In the genomic region with DNA sequence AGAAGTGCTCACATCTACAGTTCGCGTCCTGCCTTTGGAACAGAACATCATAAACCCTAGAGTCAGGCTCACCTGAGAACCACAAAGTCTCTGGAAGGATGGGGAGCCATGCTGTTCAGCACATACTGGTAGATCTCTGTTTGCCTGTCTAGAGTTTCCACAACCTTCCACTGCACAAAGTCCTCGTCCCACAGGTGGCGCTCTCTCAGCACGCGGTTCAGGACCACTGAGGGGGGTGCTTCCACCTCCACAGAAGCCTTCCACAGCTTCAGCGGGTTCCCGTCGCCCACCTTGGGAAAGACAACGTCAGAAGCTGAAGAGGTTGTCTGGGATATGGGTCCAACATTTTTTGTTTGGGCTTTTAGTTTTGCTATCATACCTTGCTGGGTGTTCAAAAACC, we compare ENCODE assay signal across 1 cellular context.
TF ChIP-seq lines count a peak whose summit lies in the region.

No MANE protein-coding gene starts in this region.

TF ChIP-seq in GM12878, 131 proteins besides CTCF, POLR2A, EP300 and RAD21 (continues in another document):
- TF ChIP-seq IKZF1 (conservative IDR thresholded peaks at IDR 0.05) (0 out of 2 replicates have a peak, but pooled peaks have one; percentile 41), JUND (IDR thresholded peaks at IDR 0.05; ENCODE audit: low read depth, low read length) (no peak), BACH1 (IDR thresholded peaks at IDR 0.05; ENCODE audit: borderline replicate concordance) (no peak; the same call in 1 of the 2 replicates), MXI1 (IDR thresholded peaks at IDR 0.05; ENCODE audit: low read depth, low read length) (no peak), ZNF24 (IDR thresholded peaks at IDR 0.05) (no peak), NRF1 (conservative IDR thresholded peaks at IDR 0.05; ENCODE audit: low read depth, low read length) (no peak), ZBTB40 (IDR thresholded peaks at IDR 0.05; ENCODE audit: borderline replicate concordance) (no peak), NFYA (IDR thresholded peaks at IDR 0.05; ENCODE audit: borderline replicate concordance, low read depth, low read length) (no peak), NBN (IDR thresholded peaks at IDR 0.05) (peak; percentile 48; the same call in 1 of the 2 replicates), RFX5 (IDR thresholded peaks at IDR 0.05; ENCODE audit: low read depth, low read length) (no peak), EZH2 (IDR thresholded peaks at IDR 0.05; ENCODE audit: borderline replicate concordance, control insufficient read depth, low read depth, low read length) (no peak), PML (IDR thresholded peaks at IDR 0.05; ENCODE audit: low read length) (no peak), TCF7 (IDR thresholded peaks at IDR 0.05; ENCODE audit: borderline replicate concordance) (no peak), ATF7 (IDR thresholded peaks at IDR 0.05; ENCODE audit: low read depth) (no peak), DPF2 (IDR thresholded peaks at IDR 0.05) (0 out of 2 replicates have a peak, but pooled peaks have one; percentile 23), SUPT20H (IDR thresholded peaks at IDR 0.05; ENCODE audit: borderline replicate concordance, control insufficient read depth, low read depth, low read length) (no peak), MLLT1 (IDR thresholded peaks at IDR 0.05) (no peak), BRCA1 (IDR thresholded peaks at IDR 0.05; ENCODE audit: low read depth, low read length) (no peak), SMAD5 (IDR thresholded peaks at IDR 0.05; ENCODE audit: low read depth) (no peak), ZNF274 (IDR thresholded peaks at IDR 0.05; ENCODE audit: insufficient read depth, insufficient read length) (no peak), SMC3 (IDR thresholded peaks at IDR 0.05; ENCODE audit: borderline replicate concordance, low read length) (peak; percentile 61; the same call in 1 of the 2 replicates), PAX5 (IDR thresholded peaks at IDR 0.05; ENCODE audit: borderline replicate concordance, low read depth, low read length) (no peak), YY1 (IDR thresholded peaks at IDR 0.05; ENCODE audit: low read depth, low read length) (peak; percentile 66), KAT2A (conservative IDR thresholded peaks at IDR 0.05; ENCODE audit: control insufficient read depth, low read depth, low read length) (no peak), SUZ12 (IDR thresholded peaks at IDR 0.05; ENCODE audit: unreplicated experiment) (no peak), CBX5 (IDR thresholded peaks at IDR 0.05; ENCODE audit: low read depth) (peak; percentile 59; the same call in 1 of the 2 replicates), RUNX3 (IDR thresholded peaks at IDR 0.05; ENCODE audit: low read length) (peak; percentile 20; the same call in 1 of the 2 replicates), SREBF1 (IDR thresholded peaks at IDR 0.05; ENCODE audit: low read length) (no peak), POLR2AphosphoS2 (IDR thresholded peaks at IDR 0.05; ENCODE audit: low read depth, low read length) (no peak), RB1 (IDR thresholded peaks at IDR 0.05; ENCODE audit: borderline replicate concordance) (no peak), RELB (IDR thresholded peaks at IDR 0.05; ENCODE audit: low read depth) (no peak), TBL1XR1 (IDR thresholded peaks at IDR 0.05; ENCODE audit: low read depth, low read length) (no peak), CHD1 (IDR thresholded peaks at IDR 0.05; ENCODE audit: low read depth, low read length) (no peak), SMAD1 (IDR thresholded peaks at IDR 0.05; ENCODE audit: low read depth, partially characterized antibody) (no peak), IRF4 (IDR thresholded peaks at IDR 0.05; ENCODE audit: low read depth, low read length) (no peak), IKZF2 (IDR thresholded peaks at IDR 0.05) (peak; percentile 33 to 54; a peak in 3 of 4 replicates), SIX5 (IDR thresholded peaks at IDR 0.05; ENCODE audit: low read depth, low read length, severe bottlenecking) (no peak), CEBPB (IDR thresholded peaks at IDR 0.05; ENCODE audit: borderline replicate concordance in 1 of 2, low read depth in 2 of 2, low read length in 2 of 2) (no peak), CREM (IDR thresholded peaks at IDR 0.05; ENCODE audit: low read depth) (no peak; the same call in 1 of the 2 replicates), MEF2B (IDR thresholded peaks at IDR 0.05; ENCODE audit: partially characterized antibody, poor library complexity, severe bottlenecking) (no peak), CHD4 (IDR thresholded peaks at IDR 0.05) (no peak), ZBED1 (IDR thresholded peaks at IDR 0.05; ENCODE audit: borderline replicate concordance) (no peak)
- TF ChIP-seq, protein P1, sequence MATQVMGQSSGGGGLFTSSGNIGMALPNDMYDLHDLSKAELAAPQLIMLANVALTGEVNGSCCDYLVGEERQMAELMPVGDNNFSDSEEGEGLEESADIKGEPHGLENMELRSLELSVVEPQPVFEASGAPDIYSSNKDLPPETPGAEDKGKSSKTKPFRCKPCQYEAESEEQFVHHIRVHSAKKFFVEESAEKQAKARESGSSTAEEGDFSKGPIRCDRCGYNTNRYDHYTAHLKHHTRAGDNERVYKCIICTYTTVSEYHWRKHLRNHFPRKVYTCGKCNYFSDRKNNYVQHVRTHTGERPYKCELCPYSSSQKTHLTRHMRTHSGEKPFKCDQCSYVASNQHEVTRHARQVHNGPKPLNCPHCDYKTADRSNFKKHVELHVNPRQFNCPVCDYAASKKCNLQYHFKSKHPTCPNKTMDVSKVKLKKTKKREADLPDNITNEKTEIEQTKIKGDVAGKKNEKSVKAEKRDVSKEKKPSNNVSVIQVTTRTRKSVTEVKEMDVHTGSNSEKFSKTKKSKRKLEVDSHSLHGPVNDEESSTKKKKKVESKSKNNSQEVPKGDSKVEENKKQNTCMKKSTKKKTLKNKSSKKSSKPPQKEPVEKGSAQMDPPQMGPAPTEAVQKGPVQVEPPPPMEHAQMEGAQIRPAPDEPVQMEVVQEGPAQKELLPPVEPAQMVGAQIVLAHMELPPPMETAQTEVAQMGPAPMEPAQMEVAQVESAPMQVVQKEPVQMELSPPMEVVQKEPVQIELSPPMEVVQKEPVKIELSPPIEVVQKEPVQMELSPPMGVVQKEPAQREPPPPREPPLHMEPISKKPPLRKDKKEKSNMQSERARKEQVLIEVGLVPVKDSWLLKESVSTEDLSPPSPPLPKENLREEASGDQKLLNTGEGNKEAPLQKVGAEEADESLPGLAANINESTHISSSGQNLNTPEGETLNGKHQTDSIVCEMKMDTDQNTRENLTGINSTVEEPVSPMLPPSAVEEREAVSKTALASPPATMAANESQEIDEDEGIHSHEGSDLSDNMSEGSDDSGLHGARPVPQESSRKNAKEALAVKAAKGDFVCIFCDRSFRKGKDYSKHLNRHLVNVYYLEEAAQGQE (IDR thresholded peaks at IDR 0.05; ENCODE audit: low read depth, low read length), result no peak
- TF ChIP-seq, protein P2, sequence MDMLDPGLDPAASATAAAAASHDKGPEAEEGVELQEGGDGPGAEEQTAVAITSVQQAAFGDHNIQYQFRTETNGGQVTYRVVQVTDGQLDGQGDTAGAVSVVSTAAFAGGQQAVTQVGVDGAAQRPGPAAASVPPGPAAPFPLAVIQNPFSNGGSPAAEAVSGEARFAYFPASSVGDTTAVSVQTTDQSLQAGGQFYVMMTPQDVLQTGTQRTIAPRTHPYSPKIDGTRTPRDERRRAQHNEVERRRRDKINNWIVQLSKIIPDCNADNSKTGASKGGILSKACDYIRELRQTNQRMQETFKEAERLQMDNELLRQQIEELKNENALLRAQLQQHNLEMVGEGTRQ (IDR thresholded peaks at IDR 0.05; ENCODE audit: borderline replicate concordance, low read depth, low read length), result no peak
- TF ChIP-seq, protein P3, sequence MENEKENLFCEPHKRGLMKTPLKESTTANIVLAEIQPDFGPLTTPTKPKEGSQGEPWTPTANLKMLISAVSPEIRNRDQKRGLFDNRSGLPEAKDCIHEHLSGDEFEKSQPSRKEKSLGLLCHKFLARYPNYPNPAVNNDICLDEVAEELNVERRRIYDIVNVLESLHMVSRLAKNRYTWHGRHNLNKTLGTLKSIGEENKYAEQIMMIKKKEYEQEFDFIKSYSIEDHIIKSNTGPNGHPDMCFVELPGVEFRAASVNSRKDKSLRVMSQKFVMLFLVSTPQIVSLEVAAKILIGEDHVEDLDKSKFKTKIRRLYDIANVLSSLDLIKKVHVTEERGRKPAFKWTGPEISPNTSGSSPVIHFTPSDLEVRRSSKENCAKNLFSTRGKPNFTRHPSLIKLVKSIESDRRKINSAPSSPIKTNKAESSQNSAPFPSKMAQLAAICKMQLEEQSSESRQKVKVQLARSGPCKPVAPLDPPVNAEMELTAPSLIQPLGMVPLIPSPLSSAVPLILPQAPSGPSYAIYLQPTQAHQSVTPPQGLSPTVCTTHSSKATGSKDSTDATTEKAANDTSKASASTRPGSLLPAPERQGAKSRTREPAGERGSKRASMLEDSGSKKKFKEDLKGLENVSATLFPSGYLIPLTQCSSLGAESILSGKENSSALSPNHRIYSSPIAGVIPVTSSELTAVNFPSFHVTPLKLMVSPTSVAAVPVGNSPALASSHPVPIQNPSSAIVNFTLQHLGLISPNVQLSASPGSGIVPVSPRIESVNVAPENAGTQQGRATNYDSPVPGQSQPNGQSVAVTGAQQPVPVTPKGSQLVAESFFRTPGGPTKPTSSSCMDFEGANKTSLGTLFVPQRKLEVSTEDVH (IDR thresholded peaks at IDR 0.05; ENCODE audit: low read depth, partially characterized antibody), result no peak
- TF ChIP-seq, protein P4, sequence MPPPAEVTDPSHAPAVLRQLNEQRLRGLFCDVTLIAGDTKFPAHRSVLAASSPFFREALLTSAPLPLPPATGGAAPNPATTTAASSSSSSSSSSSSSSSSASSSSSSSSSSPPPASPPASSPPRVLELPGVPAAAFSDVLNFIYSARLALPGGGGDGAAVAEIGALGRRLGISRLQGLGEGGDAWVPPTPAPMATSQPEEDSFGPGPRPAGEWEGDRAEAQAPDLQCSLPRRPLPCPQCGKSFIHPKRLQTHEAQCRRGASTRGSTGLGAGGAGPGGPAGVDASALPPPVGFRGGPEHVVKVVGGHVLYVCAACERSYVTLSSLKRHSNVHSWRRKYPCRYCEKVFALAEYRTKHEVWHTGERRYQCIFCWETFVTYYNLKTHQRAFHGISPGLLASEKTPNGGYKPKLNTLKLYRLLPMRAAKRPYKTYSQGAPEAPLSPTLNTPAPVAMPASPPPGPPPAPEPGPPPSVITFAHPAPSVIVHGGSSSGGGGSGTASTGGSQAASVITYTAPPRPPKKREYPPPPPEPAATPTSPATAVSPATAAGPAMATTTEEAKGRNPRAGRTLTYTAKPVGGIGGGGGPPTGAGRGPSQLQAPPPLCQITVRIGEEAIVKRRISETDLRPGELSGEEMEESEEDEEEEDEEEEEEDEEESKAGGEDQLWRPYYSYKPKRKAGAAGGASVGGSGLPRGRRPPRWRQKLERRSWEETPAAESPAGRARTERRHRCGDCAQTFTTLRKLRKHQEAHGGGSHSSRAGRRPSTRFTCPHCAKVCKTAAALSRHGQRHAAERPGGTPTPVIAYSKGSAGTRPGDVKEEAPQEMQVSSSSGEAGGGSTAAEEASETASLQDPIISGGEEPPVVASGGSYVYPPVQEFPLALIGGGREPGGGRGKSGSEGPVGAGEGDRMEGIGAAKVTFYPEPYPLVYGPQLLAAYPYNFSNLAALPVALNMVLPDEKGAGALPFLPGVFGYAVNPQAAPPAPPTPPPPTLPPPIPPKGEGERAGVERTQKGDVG (CRISPR knock-in tag; IDR thresholded peaks at IDR 0.05), result no peak
